ENCODE assay signal across 7 cellular contexts in genomic region chr6:157753801-157754200, GRCh38.
DNase-seq lines count a peak whose midpoint lies in the region; ATAC-seq and TF ChIP-seq lines count a peak whose summit lies in the region.
"Not testable (repeated sequence)": the region's sequence is repeated elsewhere in the genome, so short reads cannot be mapped to it uniquely, and the experiment has no call there.

No MANE protein-coding gene starts in this region.

- not testable (repeated sequence) for H3K9me3 Mint-ChIP-seq in T-helper 2 cell treated with Interferon-gamma antibody and Interleukin-4, amounts not matched to agents 5 μg/mL and 100 μg/mL, for 36 hours; activated T-helper 1 cell treated with anti-CD3 and anti-CD28 coated beads, Interleukin-12 subunit alpha, Interleukin-12 subunit beta, Interleukin-2, Interleukin-4 antibody, amounts not matched to agents 30 ng/mL and 10 ng/mL and 1 ng/mL, durations not matched to agents 14 hours and 24 hours and 36 hours
- peaks cover 25% of the 10 kb centered on the region for H3K9me3 Mint-ChIP-seq in activated CD8-positive, alpha-beta T cell treated with anti-CD3 and anti-CD28 coated beads for 36 hours
- peaks cover 35% of the 10 kb centered on the region for H3K9me3 Mint-ChIP-seq in activated naive CD8-positive, alpha-beta T cell treated with anti-CD3 and anti-CD28 coated beads for 36 hours

- H3K27ac Mint-ChIP-seq in T-helper 2 cell treated with Interferon-gamma antibody and Interleukin-4, amounts not matched to agents 5 μg/mL and 100 μg/mL, for 36 hours, result peak overlapping the region; percentile 4
- H3K27ac Mint-ChIP-seq in activated CD8-positive, alpha-beta T cell treated with anti-CD3 and anti-CD28 coated beads for 36 hours, result peak overlapping the region; percentile 17
- H3K27ac Mint-ChIP-seq in activated T-helper 1 cell treated with anti-CD3 and anti-CD28 coated beads, Interleukin-12 subunit alpha, Interleukin-12 subunit beta, Interleukin-2, Interleukin-4 antibody, amounts not matched to agents 30 ng/mL and 10 ng/mL and 1 ng/mL, durations not matched to agents 14 hours and 24 hours and 36 hours, result peak overlapping the region; percentile 92
- H3K27ac Mint-ChIP-seq in activated naive CD8-positive, alpha-beta T cell treated with anti-CD3 and anti-CD28 coated beads for 36 hours, result peak overlapping the region; percentile 95

- not testable (repeated sequence) for H3K27ac ChIP-seq in GM23248, right atrium auricular region

- H3K4me3 ChIP-seq in GM23248, right atrium auricular region: not testable (repeated sequence)

- H3K36me3 ChIP-seq in GM23248 (ENCODE audit: low read depth); right atrium auricular region: not testable (repeated sequence)

- intact Hi-C loops in activated CD8-positive, alpha-beta T cell treated with anti-CD3 and anti-CD28 coated beads for 36 hours (cut with micrococcal nuclease), result not testable (repeated sequence)
- intact Hi-C loops in activated T-helper 1 cell treated with anti-CD3 and anti-CD28 coated beads, Interleukin-12 subunit alpha, Interleukin-12 subunit beta, Interleukin-2, Interleukin-4 antibody, amounts not matched to agents 30 ng/mL and 10 ng/mL and 1 ng/mL, durations not matched to agents 14 hours and 24 hours and 36 hours (cut with micrococcal nuclease), result loop anchor here (1.0 to 5.0 kb wide), 3 partner anchors 8 to 86 kb away; no protein-coding TSS in a partner anchor

- H3K4me3 Mint-ChIP-seq in T-helper 2 cell treated with Interferon-gamma antibody and Interleukin-4, amounts not matched to agents 5 μg/mL and 100 μg/mL, for 36 hours; activated CD8-positive, alpha-beta T cell treated with anti-CD3 and anti-CD28 coated beads for 36 hours; activated T-helper 1 cell treated with anti-CD3 and anti-CD28 coated beads, Interleukin-12 subunit alpha, Interleukin-12 subunit beta, Interleukin-2, Interleukin-4 antibody, amounts not matched to agents 30 ng/mL and 10 ng/mL and 1 ng/mL, durations not matched to agents 14 hours and 24 hours and 36 hours; activated naive CD8-positive, alpha-beta T cell treated with anti-CD3 and anti-CD28 coated beads for 36 hours: not testable (repeated sequence)

- H3K4me1 Mint-ChIP-seq in T-helper 2 cell treated with Interferon-gamma antibody and Interleukin-4, amounts not matched to agents 5 μg/mL and 100 μg/mL, for 36 hours (ENCODE audit: low read depth), result peaks cover 16% of the 10 kb centered on the region
- H3K4me1 Mint-ChIP-seq in activated CD8-positive, alpha-beta T cell treated with anti-CD3 and anti-CD28 coated beads for 36 hours (ENCODE audit: low read depth), result peaks cover 92% of the 10 kb centered on the region
- H3K4me1 Mint-ChIP-seq in activated T-helper 1 cell treated with anti-CD3 and anti-CD28 coated beads, Interleukin-12 subunit alpha, Interleukin-12 subunit beta, Interleukin-2, Interleukin-4 antibody, amounts not matched to agents 30 ng/mL and 10 ng/mL and 1 ng/mL, durations not matched to agents 14 hours and 24 hours and 36 hours (ENCODE audit: low read depth), result peaks cover 78% of the 10 kb centered on the region
- peaks cover 94% of the 10 kb centered on the region for H3K4me1 Mint-ChIP-seq in activated naive CD8-positive, alpha-beta T cell treated with anti-CD3 and anti-CD28 coated beads for 36 hours

- H3K4me1 ChIP-seq in GM23248 (ENCODE audit: insufficient read depth) (peaks cover 13% of the 10 kb centered on the region; the same call in 1 of the 2 replicates), right atrium auricular region (peaks cover 0 to 12% of the 10 kb centered on the region in 2 donors)

- H3K9me3 ChIP-seq in GM23248 (ENCODE audit: low read depth); right atrium auricular region: not testable (repeated sequence)

- not testable (repeated sequence) for H3F3A ChIP-seq in GM23248 (ENCODE audit: insufficient read depth)

- H3K36me3 Mint-ChIP-seq in T-helper 2 cell treated with Interferon-gamma antibody and Interleukin-4, amounts not matched to agents 5 μg/mL and 100 μg/mL, for 36 hours (ENCODE audit: low read depth); activated CD8-positive, alpha-beta T cell treated with anti-CD3 and anti-CD28 coated beads for 36 hours (ENCODE audit: low read depth); activated T-helper 1 cell treated with anti-CD3 and anti-CD28 coated beads, Interleukin-12 subunit alpha, Interleukin-12 subunit beta, Interleukin-2, Interleukin-4 antibody, amounts not matched to agents 30 ng/mL and 10 ng/mL and 1 ng/mL, durations not matched to agents 14 hours and 24 hours and 36 hours (ENCODE audit: low read depth): not testable (repeated sequence)
- H3K36me3 Mint-ChIP-seq in activated naive CD8-positive, alpha-beta T cell treated with anti-CD3 and anti-CD28 coated beads for 36 hours, result peaks cover 26% of the 10 kb centered on the region

- DNase-seq in GM23248; T-helper 2 cell treated with Interferon-gamma antibody and Interleukin-4, amounts not matched to agents 5 μg/mL and 100 μg/mL, for 36 hours (ENCODE audit: low spot score); activated CD8-positive, alpha-beta T cell treated with anti-CD3 and anti-CD28 coated beads for 36 hours; activated T-helper 1 cell treated with anti-CD3 and anti-CD28 coated beads, Interleukin-12 subunit alpha, Interleukin-12 subunit beta, Interleukin-2, Interleukin-4 antibody, amounts not matched to agents 30 ng/mL and 10 ng/mL and 1 ng/mL, durations not matched to agents 14 hours and 24 hours and 36 hours (ENCODE audit: low spot score); activated naive CD8-positive, alpha-beta T cell treated with anti-CD3 and anti-CD28 coated beads for 36 hours: not testable (repeated sequence)
- peak; percentile 16 for DNase-seq in right atrium auricular region (ENCODE audit: low spot score)
- peak; percentile 37 for DNase-seq in stimulated activated CD4-positive, alpha-beta T cell treated with anti-CD3 and anti-CD28 coated beads, Interleukin-4, amount 100 ng/mL, for 24 hours

- 76 to 85% methylated on average over 4 of the region's 4 CpGs for WGBS in GM23248 (ENCODE audit: low coverage in 1 of 2, low lambda C conversion rate in 2 of 2, missing lambda C conversion rate in 2 of 2), 2 experiments

- not testable (repeated sequence) for ATAC-seq in activated CD8-positive, alpha-beta T cell treated with anti-CD3 and anti-CD28 coated beads for 36 hours

- H3K9me2 ChIP-seq in GM23248 (ENCODE audit: insufficient read depth), result not testable (repeated sequence)

- 0 out of 2 replicates have a peak overlapping the region, but pooled peaks have one; percentile 10 for H2AFZ ChIP-seq in GM23248

- H3K9ac ChIP-seq in GM23248, result not testable (repeated sequence)

- H3K27me3 ChIP-seq in GM23248 (replicated peaks; ENCODE audit: insufficient read depth); right atrium auricular region: not testable (repeated sequence)

- not testable (repeated sequence) for H3K79me2 ChIP-seq in GM23248 (ENCODE audit: insufficient read depth)

- H3K27me3 Mint-ChIP-seq in T-helper 2 cell treated with Interferon-gamma antibody and Interleukin-4, amounts not matched to agents 5 μg/mL and 100 μg/mL, for 36 hours (ENCODE audit: low read depth), result peaks cover 61% of the 10 kb centered on the region
- H3K27me3 Mint-ChIP-seq in activated CD8-positive, alpha-beta T cell treated with anti-CD3 and anti-CD28 coated beads for 36 hours; activated T-helper 1 cell treated with anti-CD3 and anti-CD28 coated beads, Interleukin-12 subunit alpha, Interleukin-12 subunit beta, Interleukin-2, Interleukin-4 antibody, amounts not matched to agents 30 ng/mL and 10 ng/mL and 1 ng/mL, durations not matched to agents 14 hours and 24 hours and 36 hours (ENCODE audit: insufficient read depth); activated naive CD8-positive, alpha-beta T cell treated with anti-CD3 and anti-CD28 coated beads for 36 hours: not testable (repeated sequence)

- CTCF ChIA-PET in activated CD8-positive, alpha-beta T cell treated with anti-CD3 and anti-CD28 coated beads for 36 hours (lab: Charles Lee), result interaction anchor here (0.8 to 1.0 kb wide), 2 partner anchors 50 to 273 kb away, joined by 3 to 4 read pairs; no protein-coding TSS in a partner anchor

- POLR2A ChIA-PET in activated CD8-positive, alpha-beta T cell treated with anti-CD3 and anti-CD28 coated beads for 36 hours (lab: Charles Lee), result interaction anchor here (0.6 to 3.5 kb wide), 2 partner anchors 10 to 71 kb away, joined by 4 to 28 read pairs; no protein-coding TSS in a partner anchor

- H3K4me2 ChIP-seq in GM23248 (ENCODE audit: unreplicated experiment), result not testable (repeated sequence)

- H4K20me1 ChIP-seq in GM23248 (ENCODE audit: insufficient read depth), result not testable (repeated sequence)

- TF ChIP-seq CTCF in activated CD8-positive, alpha-beta T cell treated with anti-CD3 and anti-CD28 coated beads for 36 hours (IDR thresholded peaks at IDR 0.05); right atrium auricular region (IDR thresholded peaks at IDR 0.05): not testable (repeated sequence)

- in situ Hi-C loops in GM23248 (cut with MboI), result loop anchor here (25.0 kb wide), 1 partner anchor 308 kb away; no protein-coding TSS in a partner anchor

Comparison
In these comparisons a context has a peak if more than half of its experiments do, and no peak if none do; other contexts are left out.
1. H3K27ac Mint-ChIP-seq: peak in every context shown above with its lines; median percentile 95 in activated naive CD8-positive, alpha-beta T cell treated with anti-CD3 and anti-CD28 coated beads for 36 hours; 92 in activated T-helper 1 cell treated with anti-CD3 and anti-CD28 coated beads, Interleukin-12 subunit alpha, Interleukin-12 subunit beta, Interleukin-2, Interleukin-4 antibody, amounts not matched to agents 30 ng/mL and 10 ng/mL and 1 ng/mL, durations not matched to agents 14 hours and 24 hours and 36 hours; 17 in activated CD8-positive, alpha-beta T cell treated with anti-CD3 and anti-CD28 coated beads for 36 hours; 4 in T-helper 2 cell treated with Interferon-gamma antibody and Interleukin-4, amounts not matched to agents 5 μg/mL and 100 μg/mL, for 36 hours.